ENCODE assay signal across 8 cellular contexts in the genomic region with DNA sequence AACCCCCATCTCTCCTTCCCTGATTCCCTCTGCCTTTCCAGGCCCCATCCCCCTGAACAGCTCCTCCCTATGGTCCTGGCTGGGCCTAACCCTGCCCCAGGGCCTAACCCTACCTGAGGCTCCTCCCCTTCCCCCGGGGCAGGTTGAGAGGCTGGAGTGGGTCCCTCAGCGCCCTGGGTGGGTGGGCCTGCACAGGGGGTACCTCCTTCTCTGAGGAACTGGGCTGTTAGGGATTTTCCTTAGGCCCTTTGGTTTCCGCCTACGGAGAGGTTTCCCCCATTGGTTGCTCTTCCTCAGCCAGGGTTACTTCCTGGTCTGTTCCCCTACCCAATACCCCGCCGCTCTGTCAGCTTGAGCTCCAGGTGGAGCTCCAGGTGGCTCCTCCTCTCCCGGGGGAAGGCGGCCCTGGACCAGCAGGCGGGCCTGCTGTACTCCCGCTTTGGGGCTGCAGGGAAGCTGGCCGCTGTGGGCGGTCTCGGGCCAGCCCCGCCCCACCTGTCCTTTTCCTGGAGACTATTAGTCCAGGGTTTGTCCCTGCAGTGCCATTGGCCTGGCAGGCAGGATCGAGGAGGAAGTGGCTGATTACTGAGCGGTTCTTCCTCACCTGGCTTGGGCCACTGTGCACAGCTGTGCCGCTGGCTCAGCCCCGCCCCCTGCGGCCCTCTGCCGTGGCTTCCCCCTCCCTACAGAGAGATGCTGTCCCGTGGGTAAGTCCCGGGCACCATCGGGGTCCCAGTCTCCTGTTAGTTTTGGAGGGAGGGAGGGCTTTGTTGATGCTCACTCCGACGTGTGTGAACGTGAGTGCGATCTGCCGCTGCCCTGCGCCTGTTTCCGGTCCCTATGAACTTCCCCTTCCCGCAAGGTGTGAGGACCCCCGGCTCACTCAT. TPM values are rescaled to one million over a fixed set of nuclear protein-coding genes. Genes with fewer than 3 reads are reported as not detected.
DNase-seq lines count a peak whose midpoint lies in the region; ATAC-seq and TF ChIP-seq lines count a peak whose summit lies in the region.

No MANE protein-coding gene starts in this region.

- H3K27me3 Mint-ChIP-seq in activated naive CD8-positive, alpha-beta T cell = no peaks in the 10 kb centered on the region
- H3K27me3 Mint-ChIP-seq in immature natural killer cell (ENCODE audit: low read depth in 3 of 3) = peaks cover 8 to 25% (median 15%) of the 10 kb centered on the region in 3 donors

- H3K27ac ChIP-seq in osteoblast (ENCODE audit: low read depth, low read length) = no peak overlapping the region

- no peak overlapping the region for H3K4me2 ChIP-seq in osteoblast (ENCODE audit: insufficient read depth, low read length)

- no peaks in the 10 kb centered on the region for H3K36me3 Mint-ChIP-seq in activated naive CD8-positive, alpha-beta T cell
- no peaks in the 10 kb centered on the region for H3K36me3 Mint-ChIP-seq in immature natural killer cell

- H3K79me2 ChIP-seq in osteoblast (ENCODE audit: insufficient read depth, low read length) = no peaks in the 10 kb centered on the region

- no peaks in the 10 kb centered on the region for H4K20me1 ChIP-seq in osteoblast (ENCODE audit: insufficient read depth, low read length)

- H3K9ac ChIP-seq in ES-I3 (ENCODE audit: low read depth, low read length) = peak overlapping the region; percentile 47

- no peaks in the 10 kb centered on the region for H3K27me3 ChIP-seq in osteoblast (ENCODE audit: insufficient read depth, low read length)

- TF ChIP-seq CTCF in osteoblast (IDR thresholded peaks at IDR 0.05; ENCODE audit: extremely low read depth, low read depth, low read length) = no peak

- H3K9me3 Mint-ChIP-seq in activated naive CD8-positive, alpha-beta T cell (ENCODE audit: low read depth) = no peaks in the 10 kb centered on the region
- H3K9me3 Mint-ChIP-seq in immature natural killer cell = no peaks in the 10 kb centered on the region

- ATAC-seq in HG02759 (IDR thresholded peaks at IDR 0.05; ENCODE audit: unreplicated experiment) = peak; percentile 30

- H3K4me3 Mint-ChIP-seq in activated naive CD8-positive, alpha-beta T cell = peak overlapping the region; percentile 97
- peak overlapping the region; percentile 77 to 96 (median 85) for H3K4me3 Mint-ChIP-seq in immature natural killer cell

- H3K9me3 ChIP-seq in ES-I3 (ENCODE audit: control insufficient read depth, insufficient read depth, low read length) = no peaks in the 10 kb centered on the region
- no peaks in the 10 kb centered on the region for H3K9me3 ChIP-seq in osteoblast (ENCODE audit: low read depth, low read length)

- H3K4me1 Mint-ChIP-seq in activated naive CD8-positive, alpha-beta T cell (ENCODE audit: low read depth) = peaks cover 77% of the 10 kb centered on the region
- H3K4me1 Mint-ChIP-seq in immature natural killer cell = peaks cover 85 to 87% of the 10 kb centered on the region in 2 donors

- H3K27ac Mint-ChIP-seq in activated naive CD8-positive, alpha-beta T cell = peak overlapping the region; percentile 96
- H3K27ac Mint-ChIP-seq in immature natural killer cell = peak overlapping the region; percentile 46 to 100 (median 92)

- H3K4me1 ChIP-seq in ES-I3 (ENCODE audit: insufficient read depth, low read length) (peaks cover 20% of the 10 kb centered on the region), osteoblast (ENCODE audit: insufficient read depth, low read length) (peaks cover 20% of the 10 kb centered on the region)

- DNase-seq in NCI-H748 treated with DMSO at 0.1 percent for 48 hours (lab: John Stamatoyannopoulos, UW) (peak; percentile 81), immature natural killer cell (peak; percentile 26 to 47 (median 44)), osteoblast (ENCODE audit: insufficient read length, low spot score, missing footprints) (no peak), pons (ENCODE audit: low spot score) (no peak)
- peak; percentile 43 for DNase-seq in stimulated activated CD8-positive, alpha-beta memory T cell treated with anti-CD3 and anti-CD28 coated beads, Interleukin-12 subunit alpha, Interleukin-12 subunit beta, amount 100 ng/mL, for 4 hours (ENCODE audit: low read depth)

- no peak overlapping the region for H2AFZ ChIP-seq in osteoblast (ENCODE audit: low read length)

- H3K36me3 ChIP-seq in ES-I3 (ENCODE audit: insufficient read depth, low read length) (0 out of 2 replicates have a peak, but pooled peaks cover 2% of the 10 kb centered on the region), osteoblast (ENCODE audit: insufficient read depth, low read length) (peaks cover 18% of the 10 kb centered on the region)

- H3K4me3 ChIP-seq in osteoblast (ENCODE audit: insufficient read depth, low read length) = no peak overlapping the region

RNA-seq across cellular contexts. Expression of gene C12orf57, which starts 2.5 kb away (rescaled TPM):
- 100 to 1,000 TPM in 2 of 3 donors, 10 to 100 TPM in 1; 83.7 to 315 (median 170) TPM for polyA plus RNA-seq in immature natural killer cell
- 81.4 and 93.4 TPM in 2 replicates for total RNA-seq in osteoblast

RNA-seq across cellular contexts. Expression of gene RNU7-1, which starts 2.7 kb away (rescaled TPM):
- not detected for polyA plus RNA-seq in immature natural killer cell
- total RNA-seq in osteoblast = not detected in 2 replicates

RNA-seq across cellular contexts. Expression of gene PTPN6, which starts 4.9 kb away (rescaled TPM):
- 100 to 1,000 TPM; 231 to 513 (median 294) TPM for polyA plus RNA-seq in immature natural killer cell
- total RNA-seq in osteoblast = 0.29 and 0.36 TPM in 2 replicates

RNA-seq across cellular contexts. Expression of gene ATN1, which starts 18.5 kb away (rescaled TPM):
- 1 to 10 TPM in 2 of 3 donors, not detected in 1; 1.0 to 2.1 TPM for polyA plus RNA-seq in immature natural killer cell
- 10.3 and 14.1 TPM in 2 replicates for total RNA-seq in osteoblast

RNA-seq across cellular contexts. Expression of gene PHB2, which starts 24.2 kb away (rescaled TPM):
- polyA plus RNA-seq in immature natural killer cell = 100 to 1,000 TPM; 121 to 141 (median 136) TPM
- total RNA-seq in osteoblast = 161 and 168 TPM in 2 replicates

Comparison
In these comparisons a context has a peak if more than half of its experiments do, and no peak if none do; other contexts are left out.
1. DNase-seq: peak in NCI-H748 treated with DMSO at 0.1 percent for 48 hours (single experiment), immature natural killer cell (3 of 3) and stimulated activated CD8-positive, alpha-beta memory T cell treated with anti-CD3 and anti-CD28 coated beads, Interleukin-12 subunit alpha, Interleukin-12 subunit beta, amount 100 ng/mL, for 4 hours (single experiment); none in osteoblast (single experiment) and pons (single experiment).